ENCODE assay signal across 1 cellular context in the genomic region with DNA sequence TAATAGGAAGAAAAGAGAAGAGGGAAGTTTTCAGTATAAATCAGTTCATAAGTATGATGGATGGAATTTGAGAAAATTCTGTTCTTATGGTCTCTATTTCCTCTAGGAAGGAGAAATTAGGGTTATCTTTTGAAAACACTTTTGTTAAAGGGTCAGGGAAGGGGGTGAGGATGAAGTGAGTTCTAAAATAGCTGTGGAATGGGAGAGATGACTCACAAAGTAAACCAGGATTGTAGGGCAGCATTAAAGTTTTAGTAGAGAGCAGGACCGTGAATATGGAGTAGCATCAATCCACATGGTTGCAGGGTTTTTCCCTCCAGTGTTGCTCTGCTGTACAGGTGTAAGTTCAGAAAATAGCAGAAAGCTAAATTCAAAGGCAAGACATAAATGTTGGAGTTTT.
TF ChIP-seq lines count a peak whose summit lies in the region.

No MANE protein-coding gene starts in this region.

TF ChIP-seq in endothelial cell of umbilical vein, 7 proteins besides CTCF, POLR2A, EP300 and RAD21:
- TF ChIP-seq JUN (IDR thresholded peaks at IDR 0.05; ENCODE audit: borderline replicate concordance, insufficient read depth, insufficient read length, low read depth) = peak; percentile 46
- TF ChIP-seq POLR2AphosphoS5 (IDR thresholded peaks at IDR 0.05; ENCODE audit: insufficient read depth, low read depth, low read length) = peak; percentile 43
- TF ChIP-seq FOS (IDR thresholded peaks at IDR 0.05; ENCODE audit: borderline replicate concordance, insufficient read depth, low read length) = peak; percentile 54
- no peak for TF ChIP-seq EZH2 (IDR thresholded peaks at IDR 0.05; ENCODE audit: borderline replicate concordance, low read depth, low read length, severe bottlenecking)
